ENCODE assay signal across 8 cellular contexts in genomic region chr16:610513-611381, GRCh38. TPM values are rescaled to one million over a fixed set of nuclear protein-coding genes. Genes with fewer than 3 reads are reported as not detected.
A peak's percentile ranks its signal among the peaks of the same experiment; 100 is the strongest.
DNase-seq lines count a peak whose midpoint lies in the region; ATAC-seq and TF ChIP-seq lines count a peak whose summit lies in the region.

No MANE protein-coding gene starts in this region.

- DNase-seq in NCI-H1105 treated with DMSO at 0.1 percent for 48 hours (lab: John Stamatoyannopoulos, UW) (peak; percentile 4), NCI-H1105 (lab: John Stamatoyannopoulos, UW) (no peak), dorsolateral prefrontal cortex (peak in 9 of 10 donors; percentile 53 to 85 (median 72)), myocyte (ENCODE audit: low read depth) (peak; percentile 84), substantia nigra (lab: John Stamatoyannopoulos, UW) (peak in 40 of 49 donors; percentile 10 to 85 (median 54)), NOMO-1 treated with dmso at 0.1 percent for 144 hours (lab: John Stamatoyannopoulos, UW; ENCODE audit: unreplicated experiment) (no peak)
- peak; percentile 48 to 56 for DNase-seq in activated CD4-positive, alpha-beta T cell treated with anti-CD3 and anti-CD28 coated beads for 4 hours

- H3K27me3 ChIP-seq in dorsolateral prefrontal cortex, result no peaks in the 10 kb centered on the region

- H3K4me3 ChIP-seq in dorsolateral prefrontal cortex, result peak overlapping the region in 33 of 59 donors; percentile 3 to 48 (median 29)

- H3K27ac ChIP-seq in dorsolateral prefrontal cortex (peak overlapping the region in 50 of 59 donors; percentile 3 to 82 (median 54)), substantia nigra (ENCODE audit: low read depth, low read length, poor library complexity, severe bottlenecking) (peak overlapping the region; percentile 40)

- intact Hi-C loops in dorsolateral prefrontal cortex (cut with DNase I), result no loop called here

- peak; percentile 33 to 91 (median 78) for TF ChIP-seq CTCF in dorsolateral prefrontal cortex (IDR thresholded peaks at IDR 0.05 in 54 of 56, conservative IDR thresholded peaks at IDR 0.05 in 2 of 56; ENCODE audit: low read depth in 1 of 56, partially characterized antibody in 56 of 56)

- ATAC-seq in HG02798 (IDR thresholded peaks at IDR 0.05; ENCODE audit: poor library complexity, unreplicated experiment), result no peak

RNA-seq across cellular contexts. Expression of gene WFIKKN1, which starts 20.0 kb away (rescaled TPM):
- total RNA-seq in dorsolateral prefrontal cortex (10 to 100 TPM in 3 of 120 experiments, 1 to 10 TPM in 117; 1.2 to 14.8 (median 4.0) TPM), myocyte (0.70 and 0.83 TPM in 2 replicates)
- polyA plus RNA-seq in myocyte (2012), result 0.37 TPM

RNA-seq across cellular contexts. Expression of gene RAB40C, which starts 20.9 kb away (rescaled TPM):
- total RNA-seq in dorsolateral prefrontal cortex (100 to 1,000 TPM in 1 of 120 experiments, 10 to 100 TPM in 119; 34.4 to 107 (median 63.1) TPM), myocyte (17.2 and 19.1 TPM in 2 replicates)
- 13.9 TPM for polyA plus RNA-seq in myocyte (2012)

RNA-seq across cellular contexts. Expression of gene METTL26, which starts 25.4 kb away (rescaled TPM):
- total RNA-seq in dorsolateral prefrontal cortex, result 100 to 1,000 TPM in 17 of 120 experiments, 10 to 100 TPM in 103; 51.9 to 123 (median 84.4) TPM
- 83.6 and 83.7 TPM in 2 replicates for total RNA-seq in myocyte
- 76.6 TPM for polyA plus RNA-seq in myocyte (2012)

RNA-seq across cellular contexts. Expression of gene MCRIP2, which starts 30.9 kb away (rescaled TPM):
- total RNA-seq in dorsolateral prefrontal cortex (10 to 100 TPM; 24.1 to 97.3 (median 38.0) TPM), myocyte (54.5 and 61.2 TPM in 2 replicates)
- polyA plus RNA-seq in myocyte (2012), result 27.4 TPM

RNA-seq across cellular contexts. Expression of gene WDR90, which starts 38.4 kb away (rescaled TPM):
- 10 to 100 TPM; 12.5 to 50.4 (median 25.7) TPM for total RNA-seq in dorsolateral prefrontal cortex
- 6.5 and 8.0 TPM in 2 replicates for total RNA-seq in myocyte
- 12.4 TPM for polyA plus RNA-seq in myocyte (2012)

Comparison
In these comparisons a context has a peak if more than half of its experiments do, and no peak if none do; other contexts are left out.
1. DNase-seq: peak in NCI-H1105 treated with DMSO at 0.1 percent for 48 hours (single experiment), activated CD4-positive, alpha-beta T cell treated with anti-CD3 and anti-CD28 coated beads for 4 hours (2 of 2), dorsolateral prefrontal cortex (9 of 10), myocyte (single experiment) and substantia nigra (40 of 49); none in NCI-H1105 (single experiment) and NOMO-1 treated with dmso at 0.1 percent for 144 hours (single experiment).